Comparison of ENCODE assay signal across 8 cellular contexts in genomic region chr4:152935661-152936445, GRCh38. TPM values are rescaled to one million over a fixed set of nuclear protein-coding genes. Genes with fewer than 3 reads are reported as not detected.
A peak's percentile ranks its signal among the peaks of the same experiment; 100 is the strongest.
DNase-seq lines count a peak whose midpoint lies in the region; ATAC-seq and TF ChIP-seq lines count a peak whose summit lies in the region.

Gene FHDC1 (plus strand): TSS chr4:152936323. CDS start chr4:152943058, 6,735 bp downstream.

- peak within 1 kb of the TSS; percentile 50 to 71 (median 59) for H3K4me3 ChIP-seq in heart left ventricle

- peak within 1 kb of the TSS in 1 of 12 donors; percentile 2 for H3K27ac ChIP-seq in heart left ventricle

- peaks cover 23% of the 10 kb centered on the region for H3K4me1 Mint-ChIP-seq in progenitor cell of endocrine pancreas (ENCODE audit: low read depth)

- H3K36me3 Mint-ChIP-seq in progenitor cell of endocrine pancreas (ENCODE audit: insufficient read depth) = peaks cover 1% of the 10 kb centered on the region

- peaks cover 10 to 68% (median 40%) of the 10 kb centered on the region in 9 donors for H3K27me3 ChIP-seq in heart left ventricle

- DNase-seq in 8988T (peak; percentile 32), GM03348 (ENCODE audit: low spot score) (peak; percentile 46), NCI-H1105 treated with DMSO at 0.1 percent for 48 hours (lab: John Stamatoyannopoulos, UW) (peak; percentile 62), heart left ventricle (peak in 1 of 5 donors; percentile 15), progenitor cell of endocrine pancreas (ENCODE audit: low spot score, unreplicated experiment) (peak; percentile 85), COLO829 (ENCODE audit: low spot score) (no peak), putamen (ENCODE audit: low spot score) (no peak)
- DNase-seq in activated T-cell treated with anti-CD3 and anti-CD28 coated beads, Interleukin-2, amount 50 U/mL, for 48 hours = peak; percentile 27 to 40

- no peak for TF ChIP-seq CTCF in heart left ventricle (IDR thresholded peaks at IDR 0.05)
- TF ChIP-seq CTCF in progenitor cell of endocrine pancreas (IDR thresholded peaks at IDR 0.05; ENCODE audit: unreplicated experiment) = peak; percentile 9

- intact Hi-C loops in heart left ventricle (cut with DNase I) = loop anchor here in 2 of 10 donors (10.0 kb wide), 1 partner anchor 149 kb away; no protein-coding TSS in a partner anchor

- no peaks in the 10 kb centered on the region for H3K9me3 ChIP-seq in heart left ventricle

- no peak for TF ChIP-seq POLR2A in heart left ventricle (IDR thresholded peaks at IDR 0.05)

- no peaks in the 10 kb centered on the region for H3K36me3 ChIP-seq in heart left ventricle

- H3K4me3 Mint-ChIP-seq in progenitor cell of endocrine pancreas (ENCODE audit: low read depth) = peak within 1 kb of the TSS; percentile 84

- WGBS in heart left ventricle, 4 donors = 2 to 6% (median 5%) methylated on average over 40 to 74 of the region's 74 CpGs

- ATAC-seq in heart left ventricle = peak in 3 of 4 donors; percentile 38 to 51 (median 45)

- H3K4me1 ChIP-seq in heart left ventricle = peaks cover 0 to 32% (median 12%) of the 10 kb centered on the region in 12 donors

- H3K27ac Mint-ChIP-seq in progenitor cell of endocrine pancreas = peak within 1 kb of the TSS; percentile 98

- peaks cover 36% of the 10 kb centered on the region for H3K27me3 Mint-ChIP-seq in progenitor cell of endocrine pancreas

- no peaks in the 10 kb centered on the region for H3K9me3 Mint-ChIP-seq in progenitor cell of endocrine pancreas (ENCODE audit: low read depth)

RNA-seq across cellular contexts. Expression of gene FHDC1, which starts in this region (rescaled TPM):
- total RNA-seq in heart left ventricle = under 1 TPM; 0.04 to 0.97 (median 0.19) TPM
- under 1 TPM; 0.27 to 0.30 TPM for polyA plus RNA-seq in heart left ventricle
- total RNA-seq in progenitor cell of endocrine pancreas = 11.3 and 11.6 TPM in 2 replicates

Comparison
In these comparisons a context has a peak if more than half of its experiments do, and no peak if none do; other contexts are left out.
1. Peak in ATAC-seq and H3K4me3 ChIP-seq in heart left ventricle; RNA of the gene not detected or under 1 TPM.
2. DNase-seq: peak in 8988T (single experiment), GM03348 (single experiment), NCI-H1105 treated with DMSO at 0.1 percent for 48 hours (single experiment), activated T-cell treated with anti-CD3 and anti-CD28 coated beads, Interleukin-2, amount 50 U/mL, for 48 hours (2 of 2) and progenitor cell of endocrine pancreas (single experiment); none in COLO829 (single experiment) and putamen (single experiment).